ENCODE assay signal across 8 cellular contexts in the genomic region with DNA sequence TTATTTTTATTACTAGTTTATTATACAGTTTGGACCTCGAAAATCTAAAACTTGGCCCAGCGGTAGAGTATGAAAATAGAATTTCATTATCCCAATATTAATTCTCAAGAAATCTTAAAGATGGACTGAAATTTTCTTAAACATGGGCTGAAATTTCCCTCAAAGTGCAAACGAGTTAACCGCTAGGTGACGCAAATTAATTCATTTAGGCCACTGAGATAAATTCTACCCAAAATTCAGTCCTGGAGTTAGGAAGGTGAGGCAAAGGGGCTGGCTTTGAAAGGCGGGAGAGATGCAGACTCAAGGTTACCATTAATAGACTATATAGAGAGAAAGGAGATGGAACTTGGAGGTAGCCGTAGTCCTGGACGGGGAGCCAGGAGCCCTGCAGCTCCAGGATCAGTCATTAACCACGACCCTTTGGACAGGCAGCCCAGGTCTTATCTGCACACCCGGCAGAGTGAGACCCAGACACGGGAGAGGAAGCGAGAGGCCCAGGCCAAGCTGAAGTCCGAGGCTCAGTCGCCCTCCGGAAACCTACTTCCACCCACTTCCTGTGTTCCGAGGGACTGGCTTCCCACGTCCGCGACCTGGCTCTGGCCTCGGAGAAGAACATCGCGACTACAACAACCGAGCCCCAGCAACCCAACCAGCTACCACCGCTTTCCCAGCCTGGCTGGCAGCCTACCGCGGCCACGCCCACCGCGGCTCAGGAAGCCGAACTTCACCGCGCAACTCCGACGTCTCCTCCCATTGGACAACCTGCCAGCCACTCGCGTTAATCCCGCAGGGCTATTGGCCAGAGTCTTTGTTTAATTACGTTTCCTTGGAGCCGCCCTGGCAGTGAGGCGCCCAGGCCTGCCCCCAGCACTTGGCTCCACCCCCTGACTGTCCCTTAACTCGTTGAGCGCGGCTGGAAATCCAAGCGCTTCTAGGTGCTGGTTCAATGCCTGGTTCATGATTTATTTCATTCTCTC. TPM values are rescaled to one million over a fixed set of nuclear protein-coding genes. Genes with fewer than 3 reads are reported as not detected.
DNase-seq lines count a peak whose midpoint lies in the region; ATAC-seq and TF ChIP-seq lines count a peak whose summit lies in the region.

A gene with protein sequence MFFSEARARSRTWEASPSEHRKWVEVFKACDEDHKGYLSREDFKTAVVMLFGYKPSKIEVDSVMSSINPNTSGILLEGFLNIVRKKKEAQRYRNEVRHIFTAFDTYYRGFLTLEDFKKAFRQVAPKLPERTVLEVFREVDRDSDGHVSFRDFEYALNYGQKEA (minus strand): TSS at position 686 of the 977 bp plus-strand sequence. CDS start 70 bp downstream, at position 616.

- peaks cover 32% of the 10 kb centered on the region for H3K4me1 Mint-ChIP-seq in activated B cell treated with CpG ODN at 0.5 μM for 24 hours
- H3K4me1 Mint-ChIP-seq in immature natural killer cell = peaks cover 44 to 57% of the 10 kb centered on the region in 2 donors

- H3K27me3 Mint-ChIP-seq in activated B cell treated with CpG ODN at 0.5 μM for 24 hours (no peaks in the 10 kb centered on the region), immature natural killer cell (ENCODE audit: low read depth in 3 of 3) (peaks cover 11 to 21% (median 21%) of the 10 kb centered on the region in 3 donors)

- peak within 1 kb of the TSS; percentile 47 for H3K27ac ChIP-seq in caudate nucleus (ENCODE audit: low read depth, low read length)

- H3K4me3 Mint-ChIP-seq in activated B cell treated with CpG ODN at 0.5 μM for 24 hours (peak within 1 kb of the TSS; percentile 99), immature natural killer cell (peak within 1 kb of the TSS; percentile 91 to 99 (median 96))

- H3K36me3 Mint-ChIP-seq in activated B cell treated with CpG ODN at 0.5 μM for 24 hours (ENCODE audit: low read depth) = peaks cover 50% of the 10 kb centered on the region
- peaks cover 0 to 14% (median 8%) of the 10 kb centered on the region in 3 donors for H3K36me3 Mint-ChIP-seq in immature natural killer cell

- no peak for TF ChIP-seq CTCF in activated B cell treated with CpG ODN at 0.5 μM for 24 hours (IDR thresholded peaks at IDR 0.05)

- H3K9me3 Mint-ChIP-seq in activated B cell treated with CpG ODN at 0.5 μM for 24 hours (no peaks in the 10 kb centered on the region), immature natural killer cell (no peaks in the 10 kb centered on the region)

- H3K27ac Mint-ChIP-seq in activated B cell treated with CpG ODN at 0.5 μM for 24 hours (peak within 1 kb of the TSS; percentile 95), immature natural killer cell (peak within 1 kb of the TSS; percentile 85 to 97 (median 94))

- POLR2A ChIA-PET in activated B cell treated with CpG ODN at 0.5 μM for 24 hours (lab: Charles Lee) = interaction anchor here (3.3 kb wide), 1 partner anchor 429 kb away, joined by 26 read pairs; no protein-coding TSS in a partner anchor

- peak; percentile 87 for ATAC-seq in GM18909 (IDR thresholded peaks at IDR 0.05; ENCODE audit: poor library complexity, unreplicated experiment)
- ATAC-seq in HG03175 (IDR thresholded peaks at IDR 0.05; ENCODE audit: unreplicated experiment) = peak; percentile 81
- peak; percentile 83 for ATAC-seq in activated B cell treated with CpG ODN at 0.5 μM for 24 hours (ENCODE audit: low read depth)

- peak; percentile 95 for DNase-seq in AG08396 (ENCODE audit: low spot score)
- peak; percentile 99 for DNase-seq in NCI-H2227 treated with DMSO at 0.1 percent for 48 hours (lab: John Stamatoyannopoulos, UW)
- DNase-seq in activated B cell treated with CpG ODN at 0.5 μM for 24 hours = peak; percentile 85
- peak; percentile 75 to 99 (median 96) for DNase-seq in caudate nucleus (lab: John Stamatoyannopoulos, UW)
- DNase-seq in immature natural killer cell = peak; percentile 96 to 97 (median 97)
- DNase-seq in smooth muscle cell of the brain vasculature (ENCODE audit: low read depth, low spot score) = peak; percentile 96

- CTCF ChIA-PET in activated B cell treated with CpG ODN at 0.5 μM for 24 hours (lab: Charles Lee) = interaction anchor here (8.2 kb wide), 1 partner anchor 18 kb away, joined by 48 read pairs; no protein-coding TSS in a partner anchor

- intact Hi-C loops in activated B cell treated with CpG ODN at 0.5 μM for 24 hours (cut with micrococcal nuclease) = loop anchor here (1.0 to 10.0 kb wide), 18 partner anchors 15 to 1962 kb away; partner anchors contain the start of genes EML5, FOXN3, GALC and GPR65

RNA-seq across cellular contexts. Expression of the gene that starts here (rescaled TPM):
- total RNA-seq in activated B cell treated with CpG ODN at 0.5 μM for 24 hours = 7.5 and 10.0 TPM in 2 replicates
- polyA plus RNA-seq in immature natural killer cell = 1 to 10 TPM; 3.5 to 6.3 (median 6.1) TPM

Comparison
In these comparisons a context has a peak if more than half of its experiments do, and no peak if none do; other contexts are left out.
1. Peak in every context shown above with its lines: DNase-seq, ATAC-seq and H3K27ac ChIP-seq.